ENCODE assay signal across 20 cellular contexts in genomic region chr3:124974691-124975090, GRCh38. TPM values are rescaled to one million over a fixed set of nuclear protein-coding genes. Genes with fewer than 3 reads are reported as not detected.
"Had no signal": no experiment of that assay in that cellular context is flagged by ENCODE, and none has a peak within 500 bp of the region (broad histone marks: within the 10 kb centered on the region; RNA-seq: fewer than 3 reads in every experiment).

No MANE protein-coding gene starts in this region.

- H3K27ac ChIP-seq: thoracic aorta, upper lobe of right lung had no signal

- DNase-seq: activated CD4-positive, alpha-beta T cell treated with anti-CD3 and anti-CD28 coated beads, Interleukin-2, amount 10 ng/mL, durations not matched to agents 24 days and 14 days; activated CD8-positive, alpha-beta memory T cell treated with anti-CD3 and anti-CD28 coated beads, Interleukin-2, amount 10 ng/mL, durations not matched to agents 7 days and 5 days; activated CD8-positive, alpha-beta T cell treated with anti-CD3 and anti-CD28 coated beads for 36 hours; activated T-cell treated with anti-CD3 and anti-CD28 coated beads for 4 hours; aorta; dermis blood vessel endothelial cell; effector CD8-positive, alpha-beta T cell; foreskin melanocyte; mesenchymal stem cell; naive thymus-derived CD8-positive, alpha-beta T cell; stimulated activated CD4-positive, alpha-beta T cell treated with anti-CD3 and anti-CD28 coated beads, Interleukin-4, amount 100 ng/mL, for 24 hours; stimulated activated naive CD4-positive, alpha-beta T cell treated with Interleukin-2 at 50 U/mL for 16 hours; upper lobe of right lung had no signal

- ATAC-seq: activated CD8-positive, alpha-beta memory T cell treated with anti-CD3 and anti-CD28 coated beads, Interleukin-2, amount 10 ng/mL, durations not matched to agents 7 days and 5 days; activated CD8-positive, alpha-beta T cell treated with anti-CD3 and anti-CD28 coated beads for 36 hours; activated naive CD4-positive, alpha-beta T cell treated with anti-CD3 and anti-CD28 coated beads, Interleukin-2, amount 50 U/mL, for 72 hours; activated T-helper 17 cell treated with anti-CD3 and anti-CD28 coated beads, Interleukin-2, amount 50 U/mL, for 72 hours; naive thymus-derived CD8-positive, alpha-beta T cell; upper lobe of right lung had no signal

- H3K27me3 ChIP-seq: upper lobe of right lung had no signal

- H3K4me3 ChIP-seq: thoracic aorta, upper lobe of right lung had no signal

- H3K4me1 ChIP-seq: upper lobe of right lung had no signal

- H3K9me3 ChIP-seq: thoracic aorta, upper lobe of right lung had no signal

RNA-seq across cellular contexts. Expression of gene MUC13, which starts 40.1 kb away (rescaled TPM):
- total RNA-seq: activated CD4-positive, alpha-beta T cell treated with anti-CD3 and anti-CD28 coated beads, Interleukin-2, amount 10 ng/mL, durations not matched to agents 24 days and 14 days; activated CD8-positive, alpha-beta memory T cell treated with anti-CD3 and anti-CD28 coated beads, Interleukin-2, amount 10 ng/mL, durations not matched to agents 7 days and 5 days; activated CD8-positive, alpha-beta T cell treated with anti-CD3 and anti-CD28 coated beads for 36 hours; activated naive CD4-positive, alpha-beta T cell treated with anti-CD3 and anti-CD28 coated beads, Interleukin-2, amount 50 U/mL, for 72 hours; activated T-helper 17 cell treated with anti-CD3 and anti-CD28 coated beads, Interleukin-2, amount 50 U/mL, for 72 hours; dermis blood vessel endothelial cell; lower leg skin; naive thymus-derived CD8-positive, alpha-beta T cell; osteoblast; renal cortical epithelial cell; T-helper 2 cell treated with Interferon-gamma antibody and Interleukin-4, amounts not matched to agents 100 ng/mL and 5 ng/mL, for 36 hours; upper lobe of right lung had no signal
